1 cellular context compared by ENCODE assay signal in the genomic region with DNA sequence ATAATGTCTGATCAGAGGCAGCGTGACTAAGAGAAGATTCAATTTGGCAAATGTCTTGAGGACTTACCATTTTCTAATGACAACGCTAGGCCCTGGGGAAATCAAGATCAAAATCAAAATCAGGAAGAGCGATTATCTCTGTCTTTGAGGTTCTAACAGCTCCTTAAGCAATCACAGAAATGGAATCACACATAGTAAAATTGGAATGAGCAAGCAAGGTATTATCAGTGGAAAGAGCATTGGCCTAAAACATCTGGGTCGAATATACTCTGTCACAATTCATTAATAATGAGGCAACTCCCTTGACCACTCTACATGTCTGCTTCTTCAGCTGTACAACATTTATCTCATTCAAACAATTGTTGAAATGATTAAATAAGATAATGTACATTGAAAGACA.
TF ChIP-seq lines count a peak whose summit lies in the region.

No MANE protein-coding gene starts in this region.

TF ChIP-seq in endothelial cell of umbilical vein, 7 proteins besides CTCF, POLR2A, EP300 and RAD21:
- no peak for TF ChIP-seq JUN (IDR thresholded peaks at IDR 0.05; ENCODE audit: borderline replicate concordance, insufficient read depth, insufficient read length, low read depth)
- no peak for TF ChIP-seq FOS (IDR thresholded peaks at IDR 0.05; ENCODE audit: borderline replicate concordance, insufficient read depth, low read length)
TF ChIP-seq in endothelial cell of umbilical vein: peak in this region for 0.
